Comparison of ENCODE assay signal across 8 cellular contexts in genomic region chr1:211625040-211625439, GRCh38. TPM values are rescaled to one million over a fixed set of nuclear protein-coding genes. Genes with fewer than 3 reads are reported as not detected.
DNase-seq lines count a peak whose midpoint lies in the region; ATAC-seq and TF ChIP-seq lines count a peak whose summit lies in the region.

No MANE protein-coding gene starts in this region.

- no peaks in the 10 kb centered on the region for H3K27me3 ChIP-seq in heart left ventricle
- H3K27me3 ChIP-seq in foreskin keratinocyte: peaks cover 5% of the 10 kb centered on the region
- H3K27me3 ChIP-seq in uterus: no peaks in the 10 kb centered on the region

- TF ChIP-seq CTCF in heart left ventricle (IDR thresholded peaks at IDR 0.05): peak in 10 of 12 donors; percentile 14 to 46 (median 30)
- TF ChIP-seq CTCF in foreskin keratinocyte (conservative IDR thresholded peaks at IDR 0.05): peak; percentile 63
- TF ChIP-seq CTCF in uterus (IDR thresholded peaks at IDR 0.05): peak in 1 of 4 experiments; percentile 30

- peak in 3 of 4 donors; percentile 56 to 72 (median 68) for ATAC-seq in heart left ventricle
- ATAC-seq in foreskin keratinocyte: peak; percentile 57
- ATAC-seq in GM21360 (IDR thresholded peaks at IDR 0.05; ENCODE audit: unreplicated experiment): no peak
- no peak for ATAC-seq in HG03354 (IDR thresholded peaks at IDR 0.05; ENCODE audit: poor library complexity, severe bottlenecking, unreplicated experiment)

- TF ChIP-seq POLR2A in heart left ventricle (IDR thresholded peaks at IDR 0.05) (no peak), uterus (IDR thresholded peaks at IDR 0.05) (no peak)

- intact Hi-C loops in heart left ventricle (cut with DNase I): no loop called here
- intact Hi-C loops in cardiac septum (cut with DNase I): no loop called here
- intact Hi-C loops in uterus (cut with DNase I; ENCODE audit: low total_unique reads): no loop called here

- 60 to 78% (median 72%) methylated on average over 2 of the region's 2 CpGs for WGBS in heart left ventricle, 4 donors

- DNase-seq in heart left ventricle (peak in 3 of 5 donors; percentile 46 to 52 (median 50)), cardiac septum (ENCODE audit: low spot score) (no peak), RKO (ENCODE audit: low spot score) (peak; percentile 26), foreskin keratinocyte (no peak), uterus (no peak)
- DNase-seq in stimulated activated CD4-positive, alpha-beta T cell treated with anti-CD3 and anti-CD28 coated beads, Interleukin-4, amount 100 ng/mL, for 1 hour: no peak

- H3K36me3 ChIP-seq in heart left ventricle (no peaks in the 10 kb centered on the region), uterus (no peaks in the 10 kb centered on the region)

- H3K4me1 ChIP-seq in heart left ventricle (peaks cover 0 to 22% (median 5%) of the 10 kb centered on the region in 12 donors), foreskin keratinocyte (no peaks in the 10 kb centered on the region), uterus (no peaks in the 10 kb centered on the region)

- no peak overlapping the region for H3K27ac ChIP-seq in heart left ventricle
- H3K27ac ChIP-seq in foreskin keratinocyte: no peak overlapping the region
- H3K27ac ChIP-seq in uterus: no peak overlapping the region

- no peak overlapping the region for H3K4me3 ChIP-seq in heart left ventricle
- H3K4me3 ChIP-seq in uterus: no peak overlapping the region

- H3K9me3 ChIP-seq in heart left ventricle (no peaks in the 10 kb centered on the region), uterus (no peaks in the 10 kb centered on the region)

RNA-seq across cellular contexts. Expression of gene SLC30A1, which starts 46.1 kb away (rescaled TPM):
- 10 to 100 TPM in 7 of 9 donors, 1 to 10 TPM in 2; 8.6 to 29.2 (median 16.2) TPM for total RNA-seq in heart left ventricle
- polyA plus RNA-seq in heart left ventricle: 1 to 10 TPM; 2.8 to 4.2 TPM
- total RNA-seq in cardiac septum: 16.3 TPM
- total RNA-seq in foreskin keratinocyte: 19.7 and 22.1 TPM in 2 replicates
- polyA plus RNA-seq in foreskin keratinocyte: 6.0 and 6.2 TPM in 2 replicates
- total RNA-seq in uterus: 10 to 100 TPM; 12.8 to 44.7 (median 19.1) TPM

RNA-seq across cellular contexts. Expression of gene NEK2, which starts 50.4 kb away (rescaled TPM):
- total RNA-seq in heart left ventricle (1 to 10 TPM in 1 of 9 donors, under 1 TPM in 4, not detected in 4; 0.16 to 2.5 (median 0.34) TPM), cardiac septum (not detected), foreskin keratinocyte (24.1 and 31.1 TPM in 2 replicates), uterus (10 to 100 TPM in 1 of 4 donors, not detected in 3; 17.7 TPM)
- polyA plus RNA-seq in heart left ventricle (under 1 TPM in 1 of 2 donors, not detected in 1; 0.10 TPM), foreskin keratinocyte (11.0 and 16.1 TPM in 2 replicates)

Comparison
In these comparisons a context has a peak if more than half of its experiments do, and no peak if none do; other contexts are left out.
1. DNase-seq: peak in heart left ventricle (3 of 5) and RKO (single experiment); none in cardiac septum (single experiment), foreskin keratinocyte (0 of 2), uterus (0 of 2) and stimulated activated CD4-positive, alpha-beta T cell treated with anti-CD3 and anti-CD28 coated beads, Interleukin-4, amount 100 ng/mL, for 1 hour (single experiment).
2. ATAC-seq: peak in heart left ventricle (3 of 4) and foreskin keratinocyte (single experiment); none in GM21360 (single experiment) and HG03354 (single experiment).